ENCODE assay signal across 10 cellular contexts in genomic region chr6:7311171-7311570, GRCh38. TPM values are rescaled to one million over a fixed set of nuclear protein-coding genes. Genes with fewer than 3 reads are reported as not detected.
A peak's percentile ranks its signal among the peaks of the same experiment; 100 is the strongest.
DNase-seq lines count a peak whose midpoint lies in the region; ATAC-seq, FAIRE-seq and TF ChIP-seq lines count a peak whose summit lies in the region.
"Had no signal": no experiment of that assay in that cellular context is flagged by ENCODE, and none has a peak within 500 bp of the region (broad histone marks: within the 10 kb centered on the region; RNA-seq: fewer than 3 reads in every experiment).

No MANE protein-coding gene starts in this region.

- ATAC-seq in GM12878 (no peak), HG02610 (IDR thresholded peaks at IDR 0.05; ENCODE audit: unreplicated experiment) (no peak)

- POLR2A ChIA-PET in CD4-positive, alpha-beta memory T cell (lab: Charles Lee; ENCODE audit: partially characterized antibody) = no interaction called here
- POLR2A ChIA-PET in GM12878 (lab: Charles Lee) = interaction anchor here (1.0 to 1.2 kb wide), 2 partner anchors 28 to 34 kb away, joined by 3 read pairs; no protein-coding TSS in a partner anchor

- no peak overlapping the region for H3K4me3 ChIP-seq in CD4-positive, alpha-beta memory T cell (ENCODE audit: low read length in 2 of 2)
- H3K4me3 ChIP-seq in GM12878 (peak overlapping the region; percentile 95), mesodermal cell (ENCODE audit: extremely low read depth, insufficient read depth, low read length, poor library complexity, severe bottlenecking) (peak overlapping the region; percentile 97)

- TF ChIP-seq EP300 in GM12878 (IDR thresholded peaks at IDR 0.05; ENCODE audit: borderline replicate concordance in 1 of 2, control insufficient read depth in 1 of 2, low read depth in 2 of 2, low read length in 2 of 2) = no peak

- CTCF ChIA-PET in CD4-positive, alpha-beta memory T cell (lab: Charles Lee; ENCODE audit: partially characterized antibody) = interaction anchor here (1.5 kb wide), 1 partner anchor 79 kb away, joined by 4 read pairs; the partner anchor contains the start of genes CAGE1 and RIOK1
- CTCF ChIA-PET in GM12878 (lab: Yijun Ruan, JAX) = interaction anchor here (0.7 to 2.1 kb wide), 3 partner anchors 33 to 79 kb away, joined by 3 to 8 read pairs (median 5); no protein-coding TSS in a partner anchor

- H3K79me2 ChIP-seq in GM12878 (ENCODE audit: control insufficient read depth, insufficient read depth, low read length) = peaks cover 64% of the 10 kb centered on the region

- H3K27me3 Mint-ChIP-seq in CD4-positive, alpha-beta memory T cell = no peaks in the 10 kb centered on the region
- no peaks in the 10 kb centered on the region for H3K27me3 Mint-ChIP-seq in IgD-negative memory B cell

- TF ChIP-seq RAD21 in GM12878 (IDR thresholded peaks at IDR 0.05; ENCODE audit: insufficient read depth, low read depth, low read length) = no peak

- H3K4me3 Mint-ChIP-seq in CD4-positive, alpha-beta memory T cell = peak overlapping the region; percentile 14 to 77 (median 72)
- H3K4me3 Mint-ChIP-seq in IgD-negative memory B cell = peak overlapping the region in 3 of 4 donors; percentile 39 to 90 (median 74)

- H3K27me3 ChIP-seq in CD4-positive, alpha-beta memory T cell (ENCODE audit: insufficient read depth, low read length) = no peaks in the 10 kb centered on the region
- H3K27me3 ChIP-seq in GM12878 (replicated peaks in 1 of 2; ENCODE audit: control insufficient read depth in 2 of 2, insufficient read depth in 2 of 2, low read length in 1 of 2) = no peaks in the 10 kb centered on the region

- SMC1A ChIA-PET in GM12878 (lab: Charles Lee; ENCODE audit: uncharacterized antibody, unreplicated experiment) = interaction anchor here (0.7 to 3.4 kb wide), 7 partner anchors 15 to 79 kb away, joined by 3 to 16 read pairs (median 3); partner anchors contain the start of genes CAGE1 and RIOK1

- peaks cover 39 to 69% (median 54%) of the 10 kb centered on the region in 4 donors for H3K4me1 Mint-ChIP-seq in CD4-positive, alpha-beta memory T cell
- H3K4me1 Mint-ChIP-seq in IgD-negative memory B cell = peaks cover 36 to 48% (median 39%) of the 10 kb centered on the region in 3 donors

- H3K9me3 Mint-ChIP-seq in CD4-positive, alpha-beta memory T cell = no peaks in the 10 kb centered on the region
- H3K9me3 Mint-ChIP-seq in IgD-negative memory B cell = no peaks in the 10 kb centered on the region

- H3K4me1 ChIP-seq in CD4-positive, alpha-beta memory T cell (ENCODE audit: insufficient read depth, low read length) = peaks cover 63% of the 10 kb centered on the region
- H3K4me1 ChIP-seq in GM12878 (ENCODE audit: control insufficient read depth, insufficient read depth, low read length) (peaks cover 16% of the 10 kb centered on the region), mesodermal cell (ENCODE audit: control insufficient read depth, insufficient read depth, low read length, poor library complexity, severe bottlenecking) (peaks cover 22% of the 10 kb centered on the region)

- peak overlapping the region in 5 of 7 donors; percentile 37 to 78 (median 55) for H3K27ac Mint-ChIP-seq in CD4-positive, alpha-beta memory T cell
- no peak overlapping the region for H3K27ac Mint-ChIP-seq in IgD-negative memory B cell

- H3K4me2 ChIP-seq in GM12878 (ENCODE audit: control insufficient read depth, insufficient read depth) = peak overlapping the region; percentile 71

- in situ Hi-C loops in GM12878 (cut with MboI) = no loop called here

- intact Hi-C loops in CD4-positive, alpha-beta memory T cell (cut with micrococcal nuclease) = loop anchor here (10.0 kb wide), 1 partner anchor 1124 kb away; the partner anchor contains the start of gene SLC35B3
- intact Hi-C loops in GM12878 (cut with micrococcal nuclease; ENCODE audit: unreplicated experiment) = loop anchor here (10.0 kb wide), 1 partner anchor 726 kb away; the partner anchor contains the start of gene LY86

- DNase-seq in CD4-positive, alpha-beta memory T cell = no peak
- DNase-seq in GM12878 (ENCODE audit: low read depth, low spot score) = no peak
- DNase-seq in stimulated activated CD8-positive, alpha-beta memory T cell treated with anti-CD3 and anti-CD28 coated beads, Interleukin-4, amount 100 ng/mL, for 48 hours = no peak
- DNase-seq in NCI-H526 (lab: John Stamatoyannopoulos, UW) = no peak
- DNase-seq in D341Med (ENCODE audit: low spot score) = no peak
- DNase-seq: H7 had no signal

- 93% methylated on average over 1 of the region's 1 CpG for WGBS in GM12878 (ENCODE audit: insufficient coverage, insufficient replicate concordance, low lambda C conversion rate, missing lambda C conversion rate)
- no CpG with 5 or more reads among the region's 1 CpG for WGBS in mesodermal cell (ENCODE audit: insufficient coverage in 2 of 2), 2 experiments

- H3K9me3 ChIP-seq in CD4-positive, alpha-beta memory T cell (ENCODE audit: control insufficient read depth in 1 of 2, low read length in 2 of 2) = no peaks in the 10 kb centered on the region
- peaks cover 6% of the 10 kb centered on the region; the same call in 2 of the 3 replicates for H3K9me3 ChIP-seq in GM12878 (replicated peaks; ENCODE audit: control insufficient read depth, insufficient read depth, low read length)
- no peaks in the 10 kb centered on the region for H3K9me3 ChIP-seq in mesodermal cell (ENCODE audit: control insufficient read depth, low read length)

- H3K36me3 ChIP-seq in CD4-positive, alpha-beta memory T cell (ENCODE audit: insufficient read depth, low read length) = peaks cover 22% of the 10 kb centered on the region
- H3K36me3 ChIP-seq in GM12878 (ENCODE audit: control insufficient read depth in 2 of 2, insufficient read depth in 2 of 2, low read length in 1 of 2) (peaks cover 0 to 30% of the 10 kb centered on the region in 2 experiments; a peak in 2 of 4 replicates), mesodermal cell (ENCODE audit: control insufficient read depth, insufficient read depth, low read length) (peaks cover 46% of the 10 kb centered on the region)

- no peak for TF ChIP-seq CTCF in GM12878 (IDR thresholded peaks at IDR 0.05 in 2 of 3, conservative IDR thresholded peaks at IDR 0.05 in 1 of 3; ENCODE audit: control insufficient read depth in 2 of 3, extremely low read depth in 1 of 3, insufficient read depth in 1 of 3, low read depth in 3 of 3, low read length in 3 of 3)

- no peak overlapping the region for H2AFZ ChIP-seq in GM12878 (ENCODE audit: control insufficient read depth, low read depth, low read length)

- H3K27ac ChIP-seq in CD4-positive, alpha-beta memory T cell (ENCODE audit: low read depth, low read length) = no peak overlapping the region
- H3K27ac ChIP-seq in GM12878 (ENCODE audit: control insufficient read depth, insufficient read depth) = peak overlapping the region; percentile 6; the same call in 1 of the 2 replicates
- H3K27ac ChIP-seq in mesodermal cell (ENCODE audit: low read depth, low read length, severe bottlenecking) = no peak overlapping the region

- no peak for TF ChIP-seq POLR2A in GM12878 (IDR thresholded peaks at IDR 0.05; ENCODE audit: low read depth, low read length)

- RAD21 ChIA-PET in GM12878 (lab: Charles Lee; ENCODE audit: unreplicated experiment) = interaction anchor here (0.6 to 2.6 kb wide), 4 partner anchors 33 to 754 kb away, joined by 3 to 11 read pairs (median 4); partner anchors contain the start of genes CAGE1, RIOK1 and SNRNP48

- H4K20me1 ChIP-seq in GM12878 (ENCODE audit: control insufficient read depth, insufficient read depth) = no peaks in the 10 kb centered on the region

- no peak for FAIRE-seq in GM12878 (lab: Jason Lieb, UNC)
- FAIRE-seq: HTR-8/SVneo had no signal

- peaks cover 19 to 39% of the 10 kb centered on the region in 2 donors for H3K36me3 Mint-ChIP-seq in CD4-positive, alpha-beta memory T cell
- peaks cover 2% of the 10 kb centered on the region for H3K36me3 Mint-ChIP-seq in IgD-negative memory B cell

- peak overlapping the region; percentile 90; the same call in 1 of the 2 replicates for H3K9ac ChIP-seq in GM12878 (ENCODE audit: control insufficient read depth, insufficient read depth, low read length)

- BruUV-seq in GM12878 (replicated peaks; lab: Mats Ljungman, UMichigan) = no TSS peak

TF ChIP-seq in GM12878, 131 proteins besides CTCF, POLR2A, EP300 and RAD21 (continues in another document):
- TF ChIP-seq MAX (IDR thresholded peaks at IDR 0.05; ENCODE audit: low read depth, low read length) (no peak), NBN (IDR thresholded peaks at IDR 0.05) (no peak), JUNB (IDR thresholded peaks at IDR 0.05) (no peak), RELA (IDR thresholded peaks at IDR 0.05; ENCODE audit: borderline replicate concordance, partially characterized antibody) (no peak), MEF2B (IDR thresholded peaks at IDR 0.05; ENCODE audit: partially characterized antibody, poor library complexity, severe bottlenecking) (no peak), TARDBP (IDR thresholded peaks at IDR 0.05; ENCODE audit: borderline replicate concordance) (no peak), PAX5 (IDR thresholded peaks at IDR 0.05; ENCODE audit: borderline replicate concordance, low read depth, low read length) (no peak), SUPT20H (IDR thresholded peaks at IDR 0.05; ENCODE audit: borderline replicate concordance, control insufficient read depth, low read depth, low read length) (no peak)

RNA-seq across cellular contexts. Expression of gene SSR1, which starts 1.8 kb away (rescaled TPM):
- total RNA-seq in CD4-positive, alpha-beta memory T cell = 100 to 1,000 TPM; 150 to 158 TPM
- 100 to 1,000 TPM; 177 to 232 TPM for polyA plus RNA-seq in CD4-positive, alpha-beta memory T cell
- 125 TPM for polyA plus RNA-seq in IgD-negative memory B cell
- total RNA-seq in GM12878 (2013; cell fraction: nucleolus; rRNA removed) = 75.6 and 78.6 TPM in 2 replicates
- 42.0 and 48.6 TPM in 2 replicates for total RNA-seq in GM12878 (2014; rRNA removed)
- total RNA-seq in GM12878 (2014; rRNA removed; fragmentation: Illumina TruSeq; extraction: Trizol) = 61.1 and 63.5 TPM in 2 replicates
- total RNA-seq in GM12878 (2021) = 131 and 132 TPM in 2 replicates
- polyA plus RNA-seq in GM12878 (2011; ENCODE audit: low read depth) = 70.3 TPM
- 165 and 224 TPM in 2 replicates for polyA plus RNA-seq in GM12878 (2011; rRNA removed)
- polyA plus RNA-seq in GM12878 (2011; cell fraction: cytosol; rRNA removed) = 62.3 and 76.2 TPM in 2 replicates
- polyA plus RNA-seq in GM12878 (2011; cell fraction: nucleus; rRNA removed) = 58.9 and 74.6 TPM in 2 replicates
- polyA plus RNA-seq in GM12878 (2012) = 118 and 133 TPM in 2 replicates
- polyA plus RNA-seq in GM12878 (2014; fragmentation: Illumina TruSeq; extraction: Trizol) = 120 and 125 TPM in 2 replicates
- polyA plus RNA-seq in GM12878 (2014; fragmentation: Nextera tagmentation; extraction: Ambion mirVana) = 100 to 1,000 TPM; 123 to 151 TPM
- 69.6 and 93.3 TPM in 2 replicates for polyA plus RNA-seq in GM12878 (2014; rRNA removed)
- 100 to 1,000 TPM; 201 to 209 TPM for polyA plus RNA-seq in GM12878 (2016; fragmentation: Nextera tagmentation; extraction: Ambion mirVana)
- polyA minus RNA-seq in GM12878 (2011; rRNA and poly(A)+ RNA removed) = 83.2 and 145 TPM in 2 replicates
- polyA minus RNA-seq in GM12878 (2011; cell fraction: cytosol; rRNA and poly(A)+ RNA removed) = 44.9 and 52.2 TPM in 2 replicates
- polyA minus RNA-seq in GM12878 (2011; cell fraction: nucleus; rRNA and poly(A)+ RNA removed) = 10.9 and 20.8 TPM in 2 replicates
- polyA plus RNA-seq in mesodermal cell (2013, experiment 1 of 2) = 120 TPM
- 123 TPM for polyA plus RNA-seq in mesodermal cell (2013, experiment 2 of 2)

Comparison
In these comparisons a context has a peak if more than half of its experiments do, and no peak if none do; other contexts are left out.
1. H3K4me3 ChIP-seq: peak in GM12878 (single experiment) and mesodermal cell (single experiment); none in CD4-positive, alpha-beta memory T cell (0 of 2).
2. H3K27ac Mint-ChIP-seq: peak in CD4-positive, alpha-beta memory T cell (5 of 7); none in IgD-negative memory B cell (0 of 3).